Comparison of ENCODE assay signal across 28 cellular contexts in the genomic region with DNA sequence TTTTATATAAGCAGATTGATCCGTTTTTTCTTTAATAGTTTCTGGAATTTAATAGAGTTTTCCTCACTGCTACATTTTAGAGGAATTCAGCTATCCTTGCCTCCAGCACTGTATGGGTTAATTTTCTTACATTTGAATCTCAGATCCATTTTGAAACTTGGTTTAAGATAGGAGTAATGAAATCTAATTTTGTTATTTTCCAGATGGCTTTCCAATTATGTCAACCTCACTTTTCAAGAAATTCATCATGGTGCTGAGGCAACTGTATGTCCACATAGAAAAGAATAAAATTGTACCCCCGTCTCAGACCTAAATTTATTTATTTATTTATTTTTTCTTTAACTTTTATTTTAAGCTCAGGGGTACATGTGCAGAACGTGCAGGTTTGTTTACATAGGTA.
"Had no signal": no experiment of that assay in that cellular context is flagged by ENCODE, and none has a peak within 500 bp of the region (broad histone marks: within the 10 kb centered on the region; RNA-seq: fewer than 3 reads in every experiment).

No MANE protein-coding gene starts in this region.

- H3K4me3 Mint-ChIP-seq: stimulated activated effector memory CD8-positive, alpha-beta T cell treated with anti-CD3 and anti-CD28 coated beads, Interleukin-12 subunit alpha, Interleukin-12 subunit beta, amount 100 ng/mL, for 72 hours; stimulated activated memory B cell treated with anti-CD40 and anti-IgM and Interleukin-4, amounts not matched to agents 10 μg/mL and 1 μg/mL and 100 μg/mL, for 72 hours; stimulated activated naive B cell treated with anti-CD40 and anti-IgM and Interleukin-4, amounts not matched to agents 10 μg/mL and 1 μg/mL and 100 μg/mL, for 72 hours; stimulated activated naive CD8-positive, alpha-beta T cell treated with anti-CD3 and anti-CD28 coated beads, Interleukin-15, amount 100 ng/mL, for 72 hours; stimulated activated naive CD8-positive, alpha-beta T cell treated with anti-CD3 and anti-CD28 coated beads, Interleukin-15, Interleukin-2, amounts not matched to agents 100 ng/mL and 50 ng/mL, for 24 hours; type B pancreatic cell had no signal

- H3K4me1 ChIP-seq: stomach, suprapubic skin, testis, thyroid gland, tibial artery, tibial nerve, transverse colon, upper lobe of left lung, upper lobe of right lung, uterus, vagina had no signal

- H3K27ac ChIP-seq: stomach, suprapubic skin, testis, thoracic aorta, thyroid gland, tibial artery, tibial nerve, transverse colon, upper lobe of left lung, upper lobe of right lung, uterus, vagina had no signal

- H3K27me3 ChIP-seq: stomach, suprapubic skin, testis, thyroid gland, tibial artery, tibial nerve, transverse colon, upper lobe of left lung, upper lobe of right lung, uterus, vagina had no signal

- H3K36me3 ChIP-seq: suprapubic skin, thoracic aorta, thyroid gland, transverse colon, upper lobe of right lung, uterus, vagina had no signal

- H3K9me3 ChIP-seq: stomach, suprapubic skin, testis, thoracic aorta, thyroid gland, tibial artery, upper lobe of right lung, uterus, vagina had no signal

- DNase-seq: stimulated activated CD4-positive, alpha-beta T cell treated with anti-CD3 and anti-CD28 coated beads, Interleukin-2, amount 100 ng/mL, for 48 hours; stimulated activated CD4-positive, alpha-beta T cell treated with anti-CD3 and anti-CD28 coated beads, Interleukin-4, amount 100 ng/mL, for 1 hour; stimulated activated CD4-positive, alpha-beta T cell treated with anti-CD3 and anti-CD28 coated beads, Interleukin-4, amount 100 ng/mL, for 24 hours; stimulated activated CD4-positive, alpha-beta T cell treated with anti-CD3 and anti-CD28 coated beads, Interleukin-4, amount 100 ng/mL, for 4 hours; stimulated activated CD8-positive, alpha-beta memory T cell treated with anti-CD3 and anti-CD28 coated beads, Interleukin-4, amount 100 ng/mL, for 48 hours; stimulated activated naive B cell treated with anti-CD40 and anti-IgM and Interleukin-4, amounts not matched to agents 10 μg/mL and 1 μg/mL and 100 μg/mL, for 72 hours; stimulated activated naive CD4-positive, alpha-beta T cell; stimulated activated naive CD4-positive, alpha-beta T cell treated with Interleukin-2 at 50 U/mL for 16 hours; stimulated activated naive CD8-positive, alpha-beta T cell treated with anti-CD3 and anti-CD28 coated beads, Interleukin-15, amount 100 ng/mL, for 72 hours; stimulated activated naive CD8-positive, alpha-beta T cell treated with anti-CD3 and anti-CD28 coated beads, Interleukin-15, Interleukin-2, amounts not matched to agents 100 U/mL and 50 U/mL, for 24 hours; stomach; substantia nigra; testis; thyroid gland; tibial artery; transverse colon; trophoblast cell; upper lobe of left lung; upper lobe of right lung; uterus had no signal

- H3K4me3 ChIP-seq: stomach, suprapubic skin, testis, thoracic aorta, thyroid gland, tibial artery, tibial nerve, transverse colon, upper lobe of left lung, upper lobe of right lung, uterus, vagina had no signal

- ATAC-seq: stimulated activated effector memory CD8-positive, alpha-beta T cell treated with anti-CD3 and anti-CD28 coated beads, Interleukin-12 subunit alpha, Interleukin-12 subunit beta, amount 100 ng/mL, for 72 hours; stimulated activated memory B cell treated with anti-CD40 and anti-IgM and Interleukin-4, amounts not matched to agents 10 μg/mL and 1 μg/mL and 100 μg/mL, for 72 hours; stimulated activated naive B cell treated with anti-CD40 and anti-IgM and Interleukin-4, amounts not matched to agents 10 μg/mL and 1 μg/mL and 100 μg/mL, for 72 hours; stimulated activated naive CD8-positive, alpha-beta T cell treated with anti-CD3 and anti-CD28 coated beads, Interleukin-15, amount 100 ng/mL, for 72 hours; stimulated activated naive CD8-positive, alpha-beta T cell treated with anti-CD3 and anti-CD28 coated beads, Interleukin-15, Interleukin-2, amounts not matched to agents 100 U/mL and 50 U/mL, for 24 hours; upper lobe of right lung had no signal

- H3K27me3 Mint-ChIP-seq: stimulated activated memory B cell treated with anti-CD40 and anti-IgM and Interleukin-4, amounts not matched to agents 10 μg/mL and 1 μg/mL and 100 μg/mL, for 72 hours; stimulated activated naive B cell treated with anti-CD40 and anti-IgM and Interleukin-4, amounts not matched to agents 10 μg/mL and 1 μg/mL and 100 μg/mL, for 72 hours; stimulated activated naive CD8-positive, alpha-beta T cell treated with anti-CD3 and anti-CD28 coated beads, Interleukin-15, amount 100 ng/mL, for 72 hours; stimulated activated naive CD8-positive, alpha-beta T cell treated with anti-CD3 and anti-CD28 coated beads, Interleukin-15, Interleukin-2, amounts not matched to agents 100 ng/mL and 50 ng/mL, for 24 hours; type B pancreatic cell had no signal

- H3K27ac Mint-ChIP-seq: stimulated activated effector memory CD8-positive, alpha-beta T cell treated with anti-CD3 and anti-CD28 coated beads, Interleukin-12 subunit alpha, Interleukin-12 subunit beta, amount 100 ng/mL, for 72 hours; stimulated activated memory B cell treated with anti-CD40 and anti-IgM and Interleukin-4, amounts not matched to agents 10 μg/mL and 1 μg/mL and 100 μg/mL, for 72 hours; stimulated activated naive CD8-positive, alpha-beta T cell treated with anti-CD3 and anti-CD28 coated beads, Interleukin-15, amount 100 ng/mL, for 72 hours; stimulated activated naive CD8-positive, alpha-beta T cell treated with anti-CD3 and anti-CD28 coated beads, Interleukin-15, Interleukin-2, amounts not matched to agents 100 ng/mL and 50 ng/mL, for 24 hours; type B pancreatic cell had no signal

- H3K9me3 Mint-ChIP-seq: stimulated activated effector memory CD8-positive, alpha-beta T cell treated with anti-CD3 and anti-CD28 coated beads, Interleukin-12 subunit alpha, Interleukin-12 subunit beta, amount 100 ng/mL, for 72 hours; stimulated activated naive CD8-positive, alpha-beta T cell treated with anti-CD3 and anti-CD28 coated beads, Interleukin-15, amount 100 ng/mL, for 72 hours had no signal

- H3K4me1 Mint-ChIP-seq: stimulated activated effector memory CD8-positive, alpha-beta T cell treated with anti-CD3 and anti-CD28 coated beads, Interleukin-12 subunit alpha, Interleukin-12 subunit beta, amount 100 ng/mL, for 72 hours; stimulated activated memory B cell treated with anti-CD40 and anti-IgM and Interleukin-4, amounts not matched to agents 10 μg/mL and 1 μg/mL and 100 μg/mL, for 72 hours; stimulated activated naive CD8-positive, alpha-beta T cell treated with anti-CD3 and anti-CD28 coated beads, Interleukin-15, amount 100 ng/mL, for 72 hours had no signal

- H3K36me3 Mint-ChIP-seq: stimulated activated effector memory CD8-positive, alpha-beta T cell treated with anti-CD3 and anti-CD28 coated beads, Interleukin-12 subunit alpha, Interleukin-12 subunit beta, amount 100 ng/mL, for 72 hours had no signal
